Comparison of ENCODE assay signal across 17 cellular contexts in the genomic region with DNA sequence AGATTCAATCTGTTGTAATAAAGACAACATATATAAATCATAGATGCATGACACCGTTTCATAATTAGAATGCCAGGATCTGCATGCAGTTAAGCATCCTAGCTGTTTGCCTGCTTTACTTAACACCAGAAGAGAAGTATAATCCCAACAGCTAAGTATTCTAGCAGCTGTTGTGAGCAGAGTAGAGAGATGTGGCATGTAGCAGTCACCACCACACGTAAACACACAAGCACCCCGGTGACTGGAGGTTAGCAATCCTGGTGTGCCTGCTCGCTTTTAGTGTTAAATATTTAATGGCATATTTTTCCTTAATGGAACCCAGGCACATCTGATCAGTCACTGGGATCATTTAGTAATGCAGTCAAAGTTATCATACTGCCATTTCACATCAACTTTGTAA.
DNase-seq lines count a peak whose midpoint lies in the region; ATAC-seq, FAIRE-seq and TF ChIP-seq lines count a peak whose summit lies in the region.
"Had no signal": no experiment of that assay in that cellular context is flagged by ENCODE, and none has a peak within 500 bp of the region (broad histone marks: within the 10 kb centered on the region; RNA-seq: fewer than 3 reads in every experiment).

No MANE protein-coding gene starts in this region.

- H3K4me3 ChIP-seq in dorsolateral prefrontal cortex = no peak overlapping the region
- H3K4me3 ChIP-seq: A549 had no signal

- no peaks in the 10 kb centered on the region for H3K27me3 ChIP-seq in dorsolateral prefrontal cortex

- peak; percentile 51 for DNase-seq in H4 (ENCODE audit: low spot score)
- DNase-seq in NCI-H1417 treated with DMSO at 0.1 percent for 48 hours (lab: John Stamatoyannopoulos, UW) = peak; percentile 17
- peak; percentile 95 for DNase-seq in NCI-H82 (lab: John Stamatoyannopoulos, UW)
- DNase-seq in effector CD8-positive, alpha-beta T cell (lab: John Stamatoyannopoulos, UW) = no peak
- no peak for DNase-seq in dorsolateral prefrontal cortex
- DNase-seq in GDM1 (lab: John Stamatoyannopoulos, UW) = no peak
- DNase-seq: Calu3; CD8-positive, alpha-beta T cell; DMS79 treated with DMSO at 0.1 percent for 48 hours; H9; NCI-H1105 treated with DMSO at 0.1 percent for 48 hours; NCI-H187 treated with DMSO at 0.1 percent for 48 hours; NCI-H226; SHP77 had no signal

- TF ChIP-seq CTCF in dorsolateral prefrontal cortex (IDR thresholded peaks at IDR 0.05 in 54 of 56, conservative IDR thresholded peaks at IDR 0.05 in 2 of 56; ENCODE audit: low read depth in 1 of 56, partially characterized antibody in 56 of 56) = no peak

- no peak overlapping the region for H3K27ac ChIP-seq in dorsolateral prefrontal cortex
- H3K27ac ChIP-seq: A549 had no signal

- peak; percentile 69 for FAIRE-seq in islet of Langerhans (lab: Jason Lieb, UNC)
- FAIRE-seq: A549 had no signal

- no peak for ATAC-seq in GM19035 (IDR thresholded peaks at IDR 0.05; ENCODE audit: unreplicated experiment)
- ATAC-seq: A549; CD8-positive, alpha-beta T cell had no signal

- intact Hi-C loops in dorsolateral prefrontal cortex (cut with DNase I) = no loop called here

Comparison
In these comparisons a context has a peak if more than half of its experiments do, and no peak if none do; other contexts are left out.
1. DNase-seq: peak in H4 (single experiment), NCI-H1417 treated with DMSO at 0.1 percent for 48 hours (single experiment) and NCI-H82 (single experiment); none in effector CD8-positive, alpha-beta T cell (single experiment), dorsolateral prefrontal cortex (0 of 10) and GDM1 (single experiment).